ENCODE assay signal across 13 cellular contexts in genomic region chr14:91383439-91383838, GRCh38. TPM values are rescaled to one million over a fixed set of nuclear protein-coding genes. Genes with fewer than 3 reads are reported as not detected.
DNase-seq lines count a peak whose midpoint lies in the region; ATAC-seq and TF ChIP-seq lines count a peak whose summit lies in the region.
"Had no signal": no experiment of that assay in that cellular context is flagged by ENCODE, and none has a peak within 500 bp of the region (broad histone marks: within the 10 kb centered on the region; RNA-seq: fewer than 3 reads in every experiment).

No MANE protein-coding gene starts in this region.

- CTCF ChIA-PET in HEK293 (lab: Yijun Ruan, JAX) = no interaction called here
- CTCF ChIA-PET in RWPE1 (lab: Yijun Ruan, JAX) = no interaction called here

- no peaks in the 10 kb centered on the region for H3K36me3 ChIP-seq in HEK293 (ENCODE audit: control insufficient read depth in 2 of 2, insufficient read depth in 1 of 2, low read length in 2 of 2)
- H3K36me3 ChIP-seq: gastroesophageal sphincter had no signal

- no peak for TF ChIP-seq CTCF in HEK293 (tag by site-specific recombination; IDR thresholded peaks at IDR 0.05)
- no peak for TF ChIP-seq CTCF in RWPE1 (conservative IDR thresholded peaks at IDR 0.05; ENCODE audit: low read depth)

- intact Hi-C loops in left colon (cut with DNase I, micrococcal nuclease) = no loop called here

- DNase-seq in NCI-H2029 (lab: John Stamatoyannopoulos, UW) (peak; percentile 39), NCI-H2029 treated with DMSO at 0.1 percent for 48 hours (lab: John Stamatoyannopoulos, UW) (no peak), RWPE1 (ENCODE audit: low spot score) (peak; percentile 57), myocyte (ENCODE audit: low read depth) (peak; percentile 69), NCI-H1105 (lab: John Stamatoyannopoulos, UW) (no peak), left colon (no peak)
- DNase-seq: GDM1; NCI-H446; stimulated activated CD4-positive, alpha-beta T cell treated with anti-CD3 and anti-CD28 coated beads, Interleukin-4, amount 100 ng/mL, for 24 hours had no signal

- ATAC-seq in HG02571 (IDR thresholded peaks at IDR 0.05; ENCODE audit: unreplicated experiment) = no peak
- ATAC-seq in left colon = no peak
- ATAC-seq: gastroesophageal sphincter, psoas muscle had no signal

- H3K4me3 ChIP-seq in HEK293 (ENCODE audit: low read depth, low read length) = no peak overlapping the region
- H3K4me3 ChIP-seq: gastroesophageal sphincter, psoas muscle had no signal

- peaks cover 29% of the 10 kb centered on the region for H3K4me1 ChIP-seq in HEK293 (ENCODE audit: control insufficient read depth, insufficient read depth, low read length)
- H3K4me1 ChIP-seq: psoas muscle had no signal

- no peak overlapping the region; the same call in 1 of the 2 replicates for H3K27ac ChIP-seq in HEK293 (ENCODE audit: extremely low read depth, low read depth, low read length)
- peak overlapping the region; percentile 37 for H3K27ac ChIP-seq in RWPE1
- H3K27ac ChIP-seq: gastroesophageal sphincter, psoas muscle had no signal

- H3K9me3 ChIP-seq in HEK293 (ENCODE audit: control insufficient read depth, insufficient read depth, low read depth, low read length) = no peaks in the 10 kb centered on the region
- H3K9me3 ChIP-seq: gastroesophageal sphincter, psoas muscle had no signal

- POLR2A ChIA-PET in HEK293 (lab: Yijun Ruan, JAX) (no interaction called here), RWPE1 (lab: Yijun Ruan, JAX; ENCODE audit: low non-redundant PET) (no interaction called here)

TF ChIP-seq in HEK293, 187 proteins besides CTCF, POLR2A, EP300 and RAD21 (continues in another document):
- TF ChIP-seq OSR2 (tag by site-specific recombination; IDR thresholded peaks at IDR 0.05) (0 out of 2 replicates have a peak, but pooled peaks have one; percentile 16), ZNF837 (tag by site-specific recombination; IDR thresholded peaks at IDR 0.05) (no peak), ZNF473 (tag by site-specific recombination; IDR thresholded peaks at IDR 0.05) (no peak), ZNF513 (tag by site-specific recombination; IDR thresholded peaks at IDR 0.05) (no peak), SP7 (tag by site-specific recombination; IDR thresholded peaks at IDR 0.05) (peak; percentile 62), SALL2 (tag by site-specific recombination; IDR thresholded peaks at IDR 0.05; ENCODE audit: borderline replicate concordance) (no peak), BCL11B (tag by site-specific recombination; IDR thresholded peaks at IDR 0.05; ENCODE audit: low read depth) (no peak), ZNF776 (tag by site-specific recombination; IDR thresholded peaks at IDR 0.05; ENCODE audit: borderline replicate concordance) (no peak), ZNF239 (tag by site-specific recombination; IDR thresholded peaks at IDR 0.05) (no peak), EGR2 (tag by site-specific recombination; IDR thresholded peaks at IDR 0.05; ENCODE audit: low read depth) (no peak), PBX3 (CRISPR knock-in tag; IDR thresholded peaks at IDR 0.05) (no peak), ZNF341 (tag by site-specific recombination; IDR thresholded peaks at IDR 0.05; ENCODE audit: low read depth) (peak; percentile 73), ZNF10 (tag by site-specific recombination; IDR thresholded peaks at IDR 0.05) (no peak), ZNF692 (tag by site-specific recombination; IDR thresholded peaks at IDR 0.05) (no peak), KLF1 (tag by site-specific recombination; IDR thresholded peaks at IDR 0.05) (no peak), ZNF214 (tag by site-specific recombination; IDR thresholded peaks at IDR 0.05; ENCODE audit: borderline replicate concordance) (no peak), ZNF391 (tag by site-specific recombination; IDR thresholded peaks at IDR 0.05; ENCODE audit: borderline replicate concordance, low read depth) (no peak), ZNF221 (tag by site-specific recombination; IDR thresholded peaks at IDR 0.05; ENCODE audit: borderline replicate concordance) (no peak), ZNF184 (tag by site-specific recombination; IDR thresholded peaks at IDR 0.05) (no peak), ZBTB17 (tag by site-specific recombination; IDR thresholded peaks at IDR 0.05) (no peak), ZNF133 (tag by site-specific recombination; IDR thresholded peaks at IDR 0.05) (no peak), GLI4 (tag by site-specific recombination; IDR thresholded peaks at IDR 0.05) (no peak), SETDB1 (IDR thresholded peaks at IDR 0.05; ENCODE audit: insufficient read length, low read length) (no peak), HOXA7 (CRISPR knock-in tag; IDR thresholded peaks at IDR 0.05; ENCODE audit: borderline replicate concordance) (no peak), GLIS1 (tag by site-specific recombination; IDR thresholded peaks at IDR 0.05) (peak; percentile 68), HOXD13 (CRISPR knock-in tag; IDR thresholded peaks at IDR 0.05; ENCODE audit: borderline replicate concordance) (no peak), ZNF558 (tag by site-specific recombination; IDR thresholded peaks at IDR 0.05) (no peak), ZNF843 (tag by site-specific recombination; IDR thresholded peaks at IDR 0.05) (0 out of 2 replicates have a peak, but pooled peaks have one; percentile 5), ZNF37A (tag by site-specific recombination; IDR thresholded peaks at IDR 0.05) (no peak), KLF9 (tag by site-specific recombination; IDR thresholded peaks at IDR 0.05; ENCODE audit: low read depth) (no peak), ZIC2 (tag by site-specific recombination; IDR thresholded peaks at IDR 0.05) (peak; percentile 89), ZNF830 (tag by site-specific recombination; IDR thresholded peaks at IDR 0.05; ENCODE audit: low read depth) (no peak), ZNF521 (tag by site-specific recombination; IDR thresholded peaks at IDR 0.05) (no peak), ZNF555 (tag by site-specific recombination; conservative IDR thresholded peaks at IDR 0.05) (no peak), ZNF514 (tag by site-specific recombination; IDR thresholded peaks at IDR 0.05) (no peak), ZNF426 (tag by site-specific recombination; IDR thresholded peaks at IDR 0.05) (no peak), WT1 (tag by site-specific recombination; IDR thresholded peaks at IDR 0.05) (peak; percentile 71)
- TF ChIP-seq, protein P1, sequence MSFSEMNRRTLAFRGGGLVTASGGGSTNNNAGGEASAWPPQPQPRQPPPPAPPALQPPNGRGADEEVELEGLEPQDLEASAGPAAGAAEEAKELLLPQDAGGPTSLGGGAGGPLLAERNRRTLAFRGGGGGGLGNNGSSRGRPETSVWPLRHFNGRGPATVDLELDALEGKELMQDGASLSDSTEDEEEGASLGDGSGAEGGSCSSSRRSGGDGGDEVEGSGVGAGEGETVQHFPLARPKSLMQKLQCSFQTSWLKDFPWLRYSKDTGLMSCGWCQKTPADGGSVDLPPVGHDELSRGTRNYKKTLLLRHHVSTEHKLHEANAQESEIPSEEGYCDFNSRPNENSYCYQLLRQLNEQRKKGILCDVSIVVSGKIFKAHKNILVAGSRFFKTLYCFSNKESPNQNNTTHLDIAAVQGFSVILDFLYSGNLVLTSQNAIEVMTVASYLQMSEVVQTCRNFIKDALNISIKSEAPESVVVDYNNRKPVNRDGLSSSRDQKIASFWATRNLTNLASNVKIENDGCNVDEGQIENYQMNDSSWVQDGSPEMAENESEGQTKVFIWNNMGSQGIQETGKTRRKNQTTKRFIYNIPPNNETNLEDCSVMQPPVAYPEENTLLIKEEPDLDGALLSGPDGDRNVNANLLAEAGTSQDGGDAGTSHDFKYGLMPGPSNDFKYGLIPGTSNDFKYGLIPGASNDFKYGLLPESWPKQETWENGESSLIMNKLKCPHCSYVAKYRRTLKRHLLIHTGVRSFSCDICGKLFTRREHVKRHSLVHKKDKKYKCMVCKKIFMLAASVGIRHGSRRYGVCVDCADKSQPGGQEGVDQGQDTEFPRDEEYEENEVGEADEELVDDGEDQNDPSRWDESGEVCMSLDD (tag by site-specific recombination; IDR thresholded peaks at IDR 0.05) = no peak

RNA-seq across cellular contexts. Expression of gene CCDC88C, which starts 34.2 kb away (rescaled TPM):
- total RNA-seq in myocyte (7.2 and 11.5 TPM in 2 replicates), left colon (10 to 100 TPM; 52.4 to 65.8 TPM)
- 1.0 TPM for polyA plus RNA-seq in myocyte (2012)

Comparison
In these comparisons a context has a peak if more than half of its experiments do, and no peak if none do; other contexts are left out.
1. DNase-seq: peak in NCI-H2029 (single experiment), RWPE1 (single experiment) and myocyte (single experiment); none in NCI-H2029 treated with DMSO at 0.1 percent for 48 hours (single experiment), NCI-H1105 (single experiment) and left colon (0 of 2).